ENCODE assay signal across 8 cellular contexts in the genomic region with DNA sequence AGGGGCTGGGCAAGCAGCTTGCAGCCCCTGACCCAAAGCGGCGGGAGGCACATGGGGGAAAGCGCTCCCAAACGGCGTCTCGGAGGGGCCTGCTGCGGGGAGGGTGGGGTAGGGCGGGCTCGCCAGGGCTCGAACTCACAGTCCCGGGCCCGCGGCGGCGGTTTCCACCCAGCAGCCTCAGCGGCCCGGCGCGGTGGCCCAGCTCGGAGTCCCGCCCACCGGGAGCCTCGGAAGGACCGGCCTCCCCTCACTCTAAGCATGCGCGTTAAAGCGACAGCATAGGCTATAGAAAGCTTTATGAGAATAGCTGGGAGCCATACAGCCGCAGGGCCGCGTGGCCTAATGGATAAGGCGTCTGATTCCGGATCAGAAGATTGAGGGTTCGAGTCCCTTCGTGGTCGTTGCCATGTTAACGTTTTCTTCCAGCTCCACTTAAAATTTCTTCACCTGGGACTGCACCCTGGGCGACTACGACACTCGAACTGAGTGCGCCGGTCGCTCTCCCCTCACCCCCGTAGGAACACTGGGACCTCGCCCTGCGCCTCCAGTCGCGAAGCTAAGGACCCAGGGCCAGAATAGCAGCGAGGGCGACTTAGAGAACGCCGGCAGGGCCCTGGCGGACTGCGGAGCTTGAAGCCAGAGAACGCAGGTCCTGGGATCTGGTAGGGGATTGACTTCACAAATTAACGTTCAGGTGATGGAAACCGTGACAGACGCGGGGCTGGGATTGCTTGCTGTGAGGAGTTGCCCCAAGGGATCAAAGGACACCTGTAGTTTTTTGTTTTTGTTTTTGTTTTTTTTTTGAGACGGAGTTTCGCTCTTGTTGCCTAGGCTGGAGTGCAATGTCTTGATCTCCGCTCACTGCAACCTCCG. TPM values are rescaled to one million over a fixed set of nuclear protein-coding genes. Genes with fewer than 3 reads are reported as not detected.
DNase-seq lines count a peak whose midpoint lies in the region; ATAC-seq and TF ChIP-seq lines count a peak whose summit lies in the region.

No MANE protein-coding gene starts in this region.

- peak; percentile 71 for ATAC-seq in GM23338
- ATAC-seq in natural killer cell = peak; percentile 74 to 90 (median 83)

- H3K9me3 Mint-ChIP-seq in GM23338 (peaks cover 10% of the 10 kb centered on the region), natural killer cell (peaks cover 0 to 3% of the 10 kb centered on the region in 2 donors)

- H3K4me1 ChIP-seq in DOHH2 (ENCODE audit: control insufficient read depth, low read length) (peaks cover 31% of the 10 kb centered on the region), GM23338 (ENCODE audit: insufficient read depth) (peaks cover 5% of the 10 kb centered on the region; the same call in 1 of the 2 replicates)

- H3K4me2 ChIP-seq in DOHH2 (ENCODE audit: low read length) (peak overlapping the region; percentile 100), GM23338 (peak overlapping the region; percentile 99)

- H3K27me3 Mint-ChIP-seq in GM23338 (ENCODE audit: insufficient read depth, low read depth, poor library complexity) = peaks cover 36% of the 10 kb centered on the region
- peaks cover 0 to 5% of the 10 kb centered on the region in 2 donors for H3K27me3 Mint-ChIP-seq in natural killer cell (ENCODE audit: low read depth in 2 of 2)

- H3K36me3 ChIP-seq in DOHH2 (ENCODE audit: control insufficient read depth, low read length) (no peaks in the 10 kb centered on the region), GM23338 (ENCODE audit: insufficient read depth) (no peaks in the 10 kb centered on the region)

- H3K9me2 ChIP-seq in DOHH2 (replicated peaks; ENCODE audit: control insufficient read depth, low read length) (no peaks in the 10 kb centered on the region), GM23338 (ENCODE audit: insufficient read depth) (no peaks in the 10 kb centered on the region)

- H3K4me1 Mint-ChIP-seq in GM23338 = peaks cover 7% of the 10 kb centered on the region
- H3K4me1 Mint-ChIP-seq in natural killer cell = peaks cover 29 to 37% of the 10 kb centered on the region in 2 donors

- H3K36me3 Mint-ChIP-seq in GM23338 (ENCODE audit: low read depth) (peaks cover 5% of the 10 kb centered on the region; the same call in 2 of the 3 replicates), natural killer cell (no peaks in the 10 kb centered on the region)

- H3K79me2 ChIP-seq in DOHH2 (ENCODE audit: control insufficient read depth, low read length) = no peaks in the 10 kb centered on the region
- H3K79me2 ChIP-seq in GM23338 (replicated peaks; ENCODE audit: insufficient read depth) = no peaks in the 10 kb centered on the region

- no peaks in the 10 kb centered on the region for H3K9me3 ChIP-seq in DOHH2 (ENCODE audit: control insufficient read depth, insufficient read depth, low read length)

- peak; percentile 98 for DNase-seq in GM23338 (ENCODE audit: low spot score)
- peak; percentile 65 to 74 for DNase-seq in Kasumi-1 (lab: John Stamatoyannopoulos, UW)
- DNase-seq in RKO (ENCODE audit: low spot score) = peak; percentile 94
- peak; percentile 95 to 97 for DNase-seq in activated T-helper 1 cell treated with anti-CD3 and anti-CD28 coated beads, Interleukin-2, amount 50 U/mL, for 16 hours (ENCODE audit: low read depth in 1 of 2, low spot score in 1 of 2)
- DNase-seq in fibroblast of peridontal ligament (ENCODE audit: extremely low read depth) = peak; percentile 97
- DNase-seq in natural killer cell = peak; percentile 98
- DNase-seq in stimulated activated naive CD4-positive, alpha-beta T cell (lab: John Stamatoyannopoulos, UW) = peak; percentile 94 to 97 (median 95)

- peak overlapping the region; percentile 97 for H3K4me3 ChIP-seq in DOHH2 (ENCODE audit: low read length)
- H3K4me3 ChIP-seq in GM23338 = peak overlapping the region; percentile 96

- H4K20me1 ChIP-seq in DOHH2 (ENCODE audit: control insufficient read depth, insufficient read depth, low read depth, low read length) (no peaks in the 10 kb centered on the region), GM23338 (replicated peaks; ENCODE audit: insufficient read depth) (no peaks in the 10 kb centered on the region)

- peaks cover 23% of the 10 kb centered on the region for H3K27me3 ChIP-seq in DOHH2 (ENCODE audit: control insufficient read depth, low read length)
- H3K27me3 ChIP-seq in GM23338 (ENCODE audit: insufficient read depth) = peaks cover 16% of the 10 kb centered on the region

- intact Hi-C loops in natural killer cell (cut with micrococcal nuclease) = loop anchor here (1.0 to 5.0 kb wide), 3 partner anchors 8 to 73 kb away; a partner anchor contains a TSS

- H2AFZ ChIP-seq in GM23338 = peak overlapping the region; percentile 97

- H3K27ac Mint-ChIP-seq in GM23338 (peak overlapping the region; percentile 85), natural killer cell (peak overlapping the region; percentile 90 to 94)

- H3F3A ChIP-seq in DOHH2 (ENCODE audit: control insufficient read depth, insufficient read depth) = peaks cover 28% of the 10 kb centered on the region
- peaks cover 33% of the 10 kb centered on the region for H3F3A ChIP-seq in GM23338 (replicated peaks; ENCODE audit: low read depth)

- TF ChIP-seq CTCF in DOHH2 (IDR thresholded peaks at IDR 0.05; ENCODE audit: low read depth, low read length, poor library complexity, severe bottlenecking) (no peak), GM23338 (conservative IDR thresholded peaks at IDR 0.05; ENCODE audit: low read depth in 2 of 2) (no peak), natural killer cell (IDR thresholded peaks at IDR 0.05) (no peak)

- H3K27ac ChIP-seq in DOHH2 (ENCODE audit: low read depth, low read length) (peak overlapping the region; percentile 39), GM23338 (ENCODE audit: low read depth) (peak overlapping the region; percentile 55)

- H3K4me3 Mint-ChIP-seq in GM23338 (peak overlapping the region; percentile 88), natural killer cell (peak overlapping the region; percentile 93)

TF ChIP-seq in GM23338, 12 proteins besides CTCF, POLR2A, EP300 and RAD21 (continues in another document):
- no peak for TF ChIP-seq EZH2phosphoT487 (IDR thresholded peaks at IDR 0.05; ENCODE audit: unreplicated experiment)
- peak; percentile 73 for TF ChIP-seq CREB1 (CRISPR knock-in tag; IDR thresholded peaks at IDR 0.05; ENCODE audit: low read depth)
- TF ChIP-seq, protein P1, sequence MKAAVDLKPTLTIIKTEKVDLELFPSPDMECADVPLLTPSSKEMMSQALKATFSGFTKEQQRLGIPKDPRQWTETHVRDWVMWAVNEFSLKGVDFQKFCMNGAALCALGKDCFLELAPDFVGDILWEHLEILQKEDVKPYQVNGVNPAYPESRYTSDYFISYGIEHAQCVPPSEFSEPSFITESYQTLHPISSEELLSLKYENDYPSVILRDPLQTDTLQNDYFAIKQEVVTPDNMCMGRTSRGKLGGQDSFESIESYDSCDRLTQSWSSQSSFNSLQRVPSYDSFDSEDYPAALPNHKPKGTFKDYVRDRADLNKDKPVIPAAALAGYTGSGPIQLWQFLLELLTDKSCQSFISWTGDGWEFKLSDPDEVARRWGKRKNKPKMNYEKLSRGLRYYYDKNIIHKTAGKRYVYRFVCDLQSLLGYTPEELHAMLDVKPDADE (IDR thresholded peaks at IDR 0.05) = peak; percentile 13; the same call in 1 of the 2 replicates

RNA-seq across cellular contexts. Expression of a gene that starts 15.8 kb away (rescaled TPM):
- total RNA-seq in GM23338 (2014; rRNA removed; shearing (Covaris generic)) = 10.4 and 10.6 TPM in 2 replicates
- 2.9 and 3.5 TPM in 2 replicates for polyA plus RNA-seq in GM23338 (2016; fragmentation: Nextera tagmentation; extraction: Ambion mirVana)
- total RNA-seq in natural killer cell = 1 to 10 TPM; 4.8 to 6.8 (median 5.1) TPM

RNA-seq across cellular contexts. Expression of a gene that starts 37.4 kb away (rescaled TPM):
- 0.38 TPM in 1 of 2 replicates, not detected in the other for total RNA-seq in GM23338 (2014; rRNA removed; shearing (Covaris generic))
- not detected in 2 replicates for polyA plus RNA-seq in GM23338 (2016; fragmentation: Nextera tagmentation; extraction: Ambion mirVana)
- not detected for total RNA-seq in natural killer cell

RNA-seq across cellular contexts. Expression of a gene that starts 38.2 kb away (rescaled TPM):
- total RNA-seq in GM23338 (2014; rRNA removed; shearing (Covaris generic)) = 29.1 and 29.9 TPM in 2 replicates
- 15.7 and 16.6 TPM in 2 replicates for polyA plus RNA-seq in GM23338 (2016; fragmentation: Nextera tagmentation; extraction: Ambion mirVana)
- total RNA-seq in natural killer cell = under 1 TPM in 1 of 3 donors, not detected in 2; 0.16 TPM

RNA-seq across cellular contexts. Expression of a gene that starts 51.5 kb away (rescaled TPM):
- total RNA-seq in GM23338 (2014; rRNA removed; shearing (Covaris generic)) = 434 and 519 TPM in 2 replicates
- 217 and 220 TPM in 2 replicates for polyA plus RNA-seq in GM23338 (2016; fragmentation: Nextera tagmentation; extraction: Ambion mirVana)
- total RNA-seq in natural killer cell = under 1 TPM; 0.65 to 0.96 (median 0.77) TPM

Comparison
In these comparisons a context has a peak if more than half of its experiments do, and no peak if none do; other contexts are left out.
1. Peak in every context shown above with its lines: DNase-seq, ATAC-seq, H3K4me3 ChIP-seq and H3K27ac ChIP-seq.
2. RNA of a gene that starts 38.2 kb away (total RNA-seq): 29.1 to 29.9 TPM in GM23338; 0.16 TPM in natural killer cell; every median in the first group is over 10 times any median in the second.